Comparison of ENCODE assay signal across 12 cellular contexts in genomic region chr22:29005754-29006153, GRCh38. TPM values are rescaled to one million over a fixed set of nuclear protein-coding genes. Genes with fewer than 3 reads are reported as not detected.
"Had no signal": no experiment of that assay in that cellular context is flagged by ENCODE, and none has a peak within 500 bp of the region (broad histone marks: within the 10 kb centered on the region; RNA-seq: fewer than 3 reads in every experiment).

No MANE protein-coding gene starts in this region.

RNA-seq across cellular contexts. Expression of gene C22orf31, which starts 55.9 kb away (rescaled TPM):
- total RNA-seq: dermis blood vessel endothelial cell, kidney epithelial cell, lung microvascular endothelial cell, mesenteric fat pad, mucosa of gallbladder, myocyte, natural killer cell, osteocyte, upper lobe of right lung, vagina had no signal
- polyA plus RNA-seq: liver, small intestine had no signal
